8 cellular contexts compared by ENCODE assay signal in genomic region chr11:128467610-128468041, GRCh38.
DNase-seq lines count a peak whose midpoint lies in the region; TF ChIP-seq lines count a peak whose summit lies in the region.

No MANE protein-coding gene starts in this region.

- TF ChIP-seq CTCF in endothelial cell (IDR thresholded peaks at IDR 0.05; ENCODE audit: unreplicated experiment) (no peak), nephron progenitor cell (IDR thresholded peaks at IDR 0.05) (no peak)

- peaks cover 75% of the 10 kb centered on the region for H3K36me3 Mint-ChIP-seq in endothelial cell (ENCODE audit: low read depth, unreplicated experiment)
- H3K36me3 Mint-ChIP-seq in nephron progenitor cell (ENCODE audit: low read depth): peaks cover 74% of the 10 kb centered on the region

- DNase-seq in ELR (ENCODE audit: low read depth) (peak; percentile 99), SW480 (ENCODE audit: low spot score) (peak; percentile 93), endothelial cell (ENCODE audit: low spot score) (no peak), nephron progenitor cell (no peak), SIG-M5 treated with dmso at 0.1 percent for 504 hours (lab: John Stamatoyannopoulos, UW; ENCODE audit: unreplicated experiment) (no peak), NCI-H146 (lab: John Stamatoyannopoulos, UW) (no peak), HUDEP-2 (lab: John Stamatoyannopoulos, UW; ENCODE audit: unreplicated experiment in 76 of 76) (no peak), germinal center (ENCODE audit: low spot score) (no peak)

- H3K4me1 Mint-ChIP-seq in endothelial cell (ENCODE audit: unreplicated experiment): peaks cover 58% of the 10 kb centered on the region
- peaks cover 66% of the 10 kb centered on the region for H3K4me1 Mint-ChIP-seq in nephron progenitor cell

- H3K27me3 Mint-ChIP-seq in endothelial cell (ENCODE audit: unreplicated experiment): peaks cover 14% of the 10 kb centered on the region
- peaks cover 4% of the 10 kb centered on the region for H3K27me3 Mint-ChIP-seq in nephron progenitor cell (ENCODE audit: low read depth, poor library complexity)

- H3K4me3 Mint-ChIP-seq in endothelial cell (ENCODE audit: unreplicated experiment) (peak overlapping the region; percentile 79), nephron progenitor cell (no peak overlapping the region)

- H3K9me3 Mint-ChIP-seq in endothelial cell (ENCODE audit: unreplicated experiment) (no peaks in the 10 kb centered on the region), nephron progenitor cell (no peaks in the 10 kb centered on the region)

- H3K27ac Mint-ChIP-seq in endothelial cell (ENCODE audit: unreplicated experiment) (no peak overlapping the region), nephron progenitor cell (peak overlapping the region; percentile 1)

Comparison
In these comparisons a context has a peak if more than half of its experiments do, and no peak if none do; other contexts are left out.
1. DNase-seq: peak in ELR (single experiment) and SW480 (single experiment); none in endothelial cell (single experiment), nephron progenitor cell (single experiment), SIG-M5 treated with dmso at 0.1 percent for 504 hours (single experiment), NCI-H146 (single experiment), HUDEP-2 (0 of 76) and germinal center (single experiment).